In the genomic region with DNA sequence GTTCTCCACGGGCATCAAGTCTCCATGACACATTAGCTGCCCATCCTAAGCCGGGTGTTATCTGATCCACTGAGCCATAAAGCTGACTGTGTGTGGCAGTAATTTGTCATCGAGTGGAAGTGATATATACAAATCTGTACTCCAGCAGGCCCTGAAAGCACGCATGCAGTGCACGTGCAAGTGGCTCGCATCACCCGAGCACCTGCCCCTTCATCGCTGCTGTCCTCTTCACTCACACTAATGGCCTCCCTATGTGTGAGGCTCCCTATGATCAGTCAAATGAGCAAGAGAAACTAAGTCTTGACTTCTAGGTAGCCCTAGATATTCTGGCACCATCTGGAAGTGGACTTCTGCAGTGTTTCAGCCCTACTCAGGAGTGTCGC, we compare ENCODE assay signal across 20 cellular contexts.
DNase-seq lines count a peak whose midpoint lies in the region; FAIRE-seq and TF ChIP-seq lines count a peak whose summit lies in the region.
"Had no signal": no experiment of that assay in that cellular context is flagged by ENCODE, and none has a peak within 500 bp of the region (broad histone marks: within the 10 kb centered on the region; RNA-seq: fewer than 3 reads in every experiment).

No MANE protein-coding gene starts in this region.

- peaks cover 2% of the 10 kb centered on the region for H3K27me3 Mint-ChIP-seq in activated T-cell treated with anti-CD3 and anti-CD28 coated beads, Interleukin-2, amount 50 U/mL, for 24 hours
- H3K27me3 Mint-ChIP-seq: B cell had no signal

- intact Hi-C loops in kidney (cut with DNase I) = no loop called here

- H4K91ac ChIP-seq in neuronal stem cell (ENCODE audit: low read depth, low read length, poor library complexity) = no peak overlapping the region

- peaks cover 0 to 6% (median 0%) of the 10 kb centered on the region in 3 experiments for H3K27me3 ChIP-seq in neuronal stem cell (ENCODE audit: control insufficient read depth in 3 of 3, insufficient read depth in 3 of 3, low read depth in 1 of 3, low read length in 3 of 3)
- H3K27me3 ChIP-seq: BLaER1 treated with 17β-estradiol and CSF1 and Interleukin-3, amounts not matched to agents 10 nM and 100 nM had no signal

- no peak overlapping the region for H2AK5ac ChIP-seq in neuronal stem cell (ENCODE audit: low read depth, low read length)

- no peaks in the 10 kb centered on the region for H3K36me3 Mint-ChIP-seq in activated T-cell treated with anti-CD3 and anti-CD28 coated beads, Interleukin-2, amount 50 U/mL, for 24 hours (ENCODE audit: low read depth)
- H3K36me3 Mint-ChIP-seq: CD8-positive, alpha-beta T cell had no signal

- H3K9me3 ChIP-seq in kidney (ENCODE audit: control insufficient read depth in 1 of 2, low read length in 2 of 2) (no peaks in the 10 kb centered on the region), neuronal stem cell (replicated peaks in 1 of 2; ENCODE audit: control insufficient read depth in 2 of 2, insufficient read depth in 1 of 2, low read depth in 1 of 2, low read length in 2 of 2) (no peaks in the 10 kb centered on the region)

- H3K79me1 ChIP-seq in neuronal stem cell (ENCODE audit: low read depth, low read length) = peaks cover 2% of the 10 kb centered on the region

- H3K4me1 Mint-ChIP-seq in activated T-cell treated with anti-CD3 and anti-CD28 coated beads, Interleukin-2, amount 50 U/mL, for 24 hours (ENCODE audit: low read depth) = no peaks in the 10 kb centered on the region
- H3K4me1 Mint-ChIP-seq: B cell had no signal

- H3K4me3 ChIP-seq in kidney (ENCODE audit: low read length in 2 of 2) (no peak overlapping the region), neuronal stem cell (ENCODE audit: low read length in 2 of 2) (no peak overlapping the region)
- H3K4me3 ChIP-seq: BLaER1 treated with 17β-estradiol and CSF1 and Interleukin-3, amounts not matched to agents 10 nM and 100 nM; GM23248 had no signal

- no peak overlapping the region for H2AFZ ChIP-seq in neuronal stem cell (ENCODE audit: low read length)
- H2AFZ ChIP-seq: GM23248 had no signal

- H2BK15ac ChIP-seq in neuronal stem cell (ENCODE audit: low read length) = no peak overlapping the region

- no peak overlapping the region for H2BK120ac ChIP-seq in neuronal stem cell (ENCODE audit: low read depth, low read length)

- peak overlapping the region; percentile 28 for H3K14ac ChIP-seq in neuronal stem cell (ENCODE audit: low read length)

- no peaks in the 10 kb centered on the region for H3K9me3 Mint-ChIP-seq in activated T-cell treated with anti-CD3 and anti-CD28 coated beads, Interleukin-2, amount 50 U/mL, for 24 hours
- H3K9me3 Mint-ChIP-seq: CD8-positive, alpha-beta T cell had no signal

- FAIRE-seq in kidney (lab: Jason Lieb, UNC) (no peak), urothelium cell line (lab: Jason Lieb, UNC) (peak; percentile 5)
- FAIRE-seq: G401.6, GM12892, GM18507, H54, HTR-8/SVneo had no signal

- H3K4ac ChIP-seq in neuronal stem cell (ENCODE audit: low read length) = no peak overlapping the region

- H2BK5ac ChIP-seq in neuronal stem cell (ENCODE audit: low read length) = no peak overlapping the region

- H3K4me3 Mint-ChIP-seq in activated T-cell treated with anti-CD3 and anti-CD28 coated beads, Interleukin-2, amount 50 U/mL, for 24 hours = no peak overlapping the region
- H3K4me3 Mint-ChIP-seq: B cell; CD8-positive, alpha-beta T cell had no signal

- H3K4me1 ChIP-seq in kidney (ENCODE audit: control insufficient read depth in 1 of 2, insufficient read depth in 1 of 2, low read depth in 1 of 2, low read length in 2 of 2) (no peaks in the 10 kb centered on the region), neuronal stem cell (ENCODE audit: control insufficient read depth in 2 of 2, insufficient read depth in 1 of 2, low read depth in 1 of 2, low read length in 2 of 2) (no peaks in the 10 kb centered on the region)
- H3K4me1 ChIP-seq: BLaER1 treated with 17β-estradiol and CSF1 and Interleukin-3, amounts not matched to agents 10 nM and 100 nM had no signal

- H3K27ac ChIP-seq in kidney (ENCODE audit: low read depth in 2 of 2, low read length in 2 of 2) (no peak overlapping the region), neuronal stem cell (replicated peaks; ENCODE audit: low read length) (no peak overlapping the region)
- H3K27ac ChIP-seq: BLaER1 treated with 17β-estradiol and CSF1 and Interleukin-3, amounts not matched to agents 10 nM and 100 nM; GM23248 had no signal

- H3K9ac ChIP-seq in kidney (ENCODE audit: low read length in 2 of 2) (no peak overlapping the region), neuronal stem cell (ENCODE audit: low read depth, low read length, poor library complexity) (peak overlapping the region; percentile 67)
- H3K9ac ChIP-seq: BLaER1 treated with 17β-estradiol and CSF1 and Interleukin-3, amounts not matched to agents 10 nM and 100 nM; GM23248 had no signal

- no peak overlapping the region for H3K23ac ChIP-seq in neuronal stem cell (ENCODE audit: low read depth, low read length, poor library complexity)

- no peak for TF ChIP-seq CTCF in kidney (IDR thresholded peaks at IDR 0.05; ENCODE audit: borderline replicate concordance, extremely low read depth, insufficient read depth)

- no peak overlapping the region for H4K8ac ChIP-seq in neuronal stem cell (ENCODE audit: low read depth, low read length)

- H3K27ac Mint-ChIP-seq in activated T-cell treated with anti-CD3 and anti-CD28 coated beads, Interleukin-2, amount 50 U/mL, for 24 hours = no peak overlapping the region
- H3K27ac Mint-ChIP-seq: B cell; CD8-positive, alpha-beta T cell had no signal

- DNase-seq in activated T-cell treated with anti-CD3 and anti-CD28 coated beads, Interleukin-2, amount 50 U/mL, for 24 hours = peak; percentile 9
- DNase-seq in activated T-cell treated with anti-CD3 and anti-CD28 coated beads for 4 hours = no peak
- peak; percentile 14 for DNase-seq in kidney
- no peak for DNase-seq in neuronal stem cell (ENCODE audit: low spot score)
- DNase-seq in urothelium cell line (ENCODE audit: low spot score) = no peak
- DNase-seq in GDM1 (lab: John Stamatoyannopoulos, UW) = no peak
- no peak for DNase-seq in GM19240 (ENCODE audit: insufficient read length, low spot score)
- DNase-seq: Calu3, DMS 273 treated with DMSO at 0.1 percent for 48 hours, GM23248, IMR-90, KBM-7 had no signal

- H3K36me3 ChIP-seq in kidney (ENCODE audit: control insufficient read depth in 1 of 2, insufficient read depth in 2 of 2, low read length in 2 of 2) (no peaks in the 10 kb centered on the region), neuronal stem cell (replicated peaks in 1 of 2; ENCODE audit: control insufficient read depth in 2 of 2, insufficient read depth in 2 of 2, low read length in 2 of 2) (no peaks in the 10 kb centered on the region)
- H3K36me3 ChIP-seq: BLaER1 treated with 17β-estradiol and CSF1 and Interleukin-3, amounts not matched to agents 10 nM and 100 nM had no signal

- peak overlapping the region; percentile 24 for H3K18ac ChIP-seq in neuronal stem cell (ENCODE audit: low read length)

- no CpG with 5 or more reads among the region's 9 CpGs for WGBS in neuronal stem cell (ENCODE audit: extremely low coverage in 2 of 2, insufficient read length in 2 of 2, insufficient replicate concordance in 1 of 2), 2 donors

- H3K4me2 ChIP-seq in neuronal stem cell (ENCODE audit: insufficient read depth, low read length, poor library complexity, severe bottlenecking) = no peak overlapping the region
- H3K4me2 ChIP-seq: BLaER1 treated with 17β-estradiol and CSF1 and Interleukin-3, amounts not matched to agents 10 nM and 100 nM had no signal

- no peak overlapping the region for H2BK12ac ChIP-seq in neuronal stem cell (ENCODE audit: low read length)

Comparison
In these comparisons a context has a peak if more than half of its experiments do, and no peak if none do; other contexts are left out.
1. DNase-seq: peak in activated T-cell treated with anti-CD3 and anti-CD28 coated beads, Interleukin-2, amount 50 U/mL, for 24 hours (single experiment) and kidney (single experiment); none in activated T-cell treated with anti-CD3 and anti-CD28 coated beads for 4 hours (single experiment), neuronal stem cell (single experiment), urothelium cell line (single experiment), GDM1 (single experiment) and GM19240 (single experiment).